27 cellular contexts compared by ENCODE assay signal in genomic region chrX:37918168-37918567, GRCh38.
"Had no signal": no experiment of that assay in that cellular context is flagged by ENCODE, and none has a peak within 500 bp of the region (broad histone marks: within the 10 kb centered on the region; RNA-seq: fewer than 3 reads in every experiment).

No MANE protein-coding gene starts in this region.

- H3K27ac ChIP-seq: colonic mucosa, esophagus muscularis mucosa, foreskin keratinocyte, gastroesophageal sphincter, heart left ventricle, hepatocyte, left ventricle myocardium inferior, lower lobe of right lung had no signal

- H2AFZ ChIP-seq: hepatocyte had no signal

- H3K79me2 ChIP-seq: hepatocyte had no signal

- H3K4me1 ChIP-seq: colonic mucosa, esophagus muscularis mucosa, gastroesophageal sphincter, heart left ventricle, left ventricle myocardium inferior, lower lobe of right lung had no signal

- H3K4me2 ChIP-seq: hepatocyte had no signal

- DNase-seq: colonic mucosa; cortex of kidney; effector CD8-positive, alpha-beta T cell; effector memory CD8-positive, alpha-beta T cell; endodermal cell; foreskin keratinocyte; heart left ventricle; hypothalamus; immature natural killer cell; islet precursor cell; kidney; kidney glomerular epithelial cell; left colon; left ventricle myocardium inferior; lower lobe of right lung; mesenchymal stem cell; mucosa of descending colon; naive B cell; naive thymus-derived CD8-positive, alpha-beta T cell had no signal

- H3K4me3 Mint-ChIP-seq: dendritic cell treated with granulocyte-macrophage colony-stimulating factor and Interleukin-4, amounts not matched to agents 40 ng/mL and 50 ng/mL, for 4 days; effector memory CD8-positive, alpha-beta T cell; endodermal cell; immature natural killer cell; mesothelial cell of epicardium; naive B cell; naive thymus-derived CD8-positive, alpha-beta T cell had no signal

- H3K27ac Mint-ChIP-seq: dendritic cell treated with granulocyte-macrophage colony-stimulating factor and Interleukin-4, amounts not matched to agents 40 ng/mL and 50 ng/mL, for 4 days; effector memory CD8-positive, alpha-beta T cell; endodermal cell; immature natural killer cell; mesothelial cell of epicardium; naive B cell; naive thymus-derived CD8-positive, alpha-beta T cell had no signal

- H3K4me1 Mint-ChIP-seq: endodermal cell; immature natural killer cell; mesothelial cell of epicardium; naive B cell; naive thymus-derived CD8-positive, alpha-beta T cell had no signal

- H3K4me3 ChIP-seq: colonic mucosa, esophagus muscularis mucosa, gastroesophageal sphincter, heart left ventricle, hepatocyte, left ventricle myocardium inferior, lower lobe of right lung, mucosa of descending colon had no signal

- FAIRE-seq: endometrium, frontal cortex, kidney had no signal

- H3K27me3 ChIP-seq: colonic mucosa, esophagus muscularis mucosa, foreskin keratinocyte, gastroesophageal sphincter, hepatocyte had no signal

- H3K9me3 ChIP-seq: colonic mucosa, lower lobe of right lung, mucosa of descending colon had no signal

- H3K9me3 Mint-ChIP-seq: dendritic cell treated with granulocyte-macrophage colony-stimulating factor and Interleukin-4, amounts not matched to agents 40 ng/mL and 50 ng/mL, for 4 days; effector memory CD8-positive, alpha-beta T cell had no signal

- H3K36me3 ChIP-seq: colonic mucosa, esophagus muscularis mucosa, gastroesophageal sphincter, heart left ventricle, left ventricle myocardium inferior, lower lobe of right lung had no signal

- ATAC-seq: effector memory CD8-positive, alpha-beta T cell; foreskin keratinocyte; gastroesophageal sphincter; left colon; left lobe of liver; lower lobe of right lung; mucosa of descending colon; naive thymus-derived CD8-positive, alpha-beta T cell had no signal

- H3K36me3 Mint-ChIP-seq: immature natural killer cell; naive B cell; naive thymus-derived CD8-positive, alpha-beta T cell had no signal
